17 cellular contexts compared by ENCODE assay signal in the genomic region with DNA sequence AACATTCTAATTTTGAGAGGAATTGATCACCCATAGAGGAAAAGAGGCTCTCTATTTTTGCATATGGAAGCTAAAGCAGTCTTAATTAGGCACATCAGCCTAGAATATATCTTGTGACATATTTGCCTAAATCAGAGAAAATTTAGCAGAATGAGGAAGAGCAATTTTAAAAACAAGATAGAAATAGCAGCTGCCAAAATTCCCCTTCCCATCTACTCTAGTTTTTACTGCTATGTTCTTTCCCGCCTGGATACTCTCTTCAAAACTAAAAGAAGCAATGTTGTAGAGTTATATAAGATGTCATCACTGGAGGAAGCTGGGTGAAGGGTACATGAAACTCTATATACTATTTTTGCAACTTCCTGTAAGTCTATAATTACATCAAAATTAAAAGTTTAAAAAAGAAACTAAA.
A peak's percentile ranks its signal among the peaks of the same experiment; 100 is the strongest.
DNase-seq lines count a peak whose midpoint lies in the region; ATAC-seq and TF ChIP-seq lines count a peak whose summit lies in the region.
"Had no signal": no experiment of that assay in that cellular context is flagged by ENCODE, and none has a peak within 500 bp of the region (broad histone marks: within the 10 kb centered on the region; RNA-seq: fewer than 3 reads in every experiment).

No MANE protein-coding gene starts in this region.

- peaks cover 34% of the 10 kb centered on the region for H3K4me1 Mint-ChIP-seq in activated CD4-positive, alpha-beta memory T cell treated with anti-CD3 and anti-CD28 coated beads for 36 hours (ENCODE audit: low read depth)
- H3K4me1 Mint-ChIP-seq in stimulated activated naive CD8-positive, alpha-beta T cell treated with anti-CD3 and anti-CD28 coated beads, Interleukin-15, Interleukin-2, amounts not matched to agents 100 ng/mL and 50 ng/mL, for 24 hours (ENCODE audit: low read depth): peaks cover 51% of the 10 kb centered on the region

- H3K36me3 ChIP-seq in left ventricle myocardium inferior: peaks cover 22% of the 10 kb centered on the region
- H3K36me3 ChIP-seq in adrenal gland (replicated peaks in 1 of 2): peaks cover 0 to 8% of the 10 kb centered on the region in 2 donors
- H3K36me3 ChIP-seq: prostate gland had no signal

- peak overlapping the region; percentile 90 for H3K27ac ChIP-seq in left ventricle myocardium inferior (replicated peaks)
- no peak overlapping the region for H3K27ac ChIP-seq in adrenal gland
- H3K27ac ChIP-seq: esophagus squamous epithelium, prostate gland had no signal

- ATAC-seq in Right ventricle myocardium inferior (no peak), HG02840 (IDR thresholded peaks at IDR 0.05; ENCODE audit: low FRiP score, unreplicated experiment) (peak; percentile 56)

- H3K4me1 ChIP-seq in left ventricle myocardium inferior: peaks cover 78% of the 10 kb centered on the region
- H3K4me1 ChIP-seq in adrenal gland (replicated peaks in 1 of 2): peaks cover 10 to 50% of the 10 kb centered on the region in 2 donors
- H3K4me1 ChIP-seq: prostate gland had no signal

- H3K9me3 ChIP-seq in left ventricle myocardium inferior (replicated peaks): no peaks in the 10 kb centered on the region
- H3K9me3 ChIP-seq in adrenal gland (replicated peaks in 1 of 3): no peaks in the 10 kb centered on the region
- H3K9me3 ChIP-seq: esophagus squamous epithelium, prostate gland had no signal

- TF ChIP-seq CTCF in left ventricle myocardium inferior (IDR thresholded peaks at IDR 0.05; ENCODE audit: borderline replicate concordance) (no peak), adrenal gland (IDR thresholded peaks at IDR 0.05) (no peak), GM10248 (IDR thresholded peaks at IDR 0.05; ENCODE audit: control extremely low read depth, extremely low read depth, low read depth, missing control alignments) (no peak)

- intact Hi-C loops in left ventricle myocardium inferior (cut with micrococcal nuclease): loop anchor here (5.0 kb wide), 1 partner anchor 82 kb away; no protein-coding TSS in a partner anchor
- intact Hi-C loops in Right ventricle myocardium inferior (cut with DNase I): loop anchor here (5.0 kb wide), 1 partner anchor 127 kb away; a partner anchor contains a TSS
- intact Hi-C loops in activated CD4-positive, alpha-beta memory T cell treated with anti-CD3 and anti-CD28 coated beads for 36 hours (cut with micrococcal nuclease): no loop called here
- intact Hi-C loops in adrenal gland (cut with DNase I): no loop called here

- no peak for TF ChIP-seq POLR2A in adrenal gland (IDR thresholded peaks at IDR 0.05)

- no peak overlapping the region for H3K4me3 Mint-ChIP-seq in activated CD4-positive, alpha-beta memory T cell treated with anti-CD3 and anti-CD28 coated beads for 36 hours
- no peak overlapping the region for H3K4me3 Mint-ChIP-seq in stimulated activated naive CD8-positive, alpha-beta T cell treated with anti-CD3 and anti-CD28 coated beads, Interleukin-15, Interleukin-2, amounts not matched to agents 100 ng/mL and 50 ng/mL, for 24 hours
- H3K4me3 Mint-ChIP-seq: activated naive CD4-positive, alpha-beta T cell treated with anti-CD3 and anti-CD28 coated beads, Interleukin-2, amount 50 U/mL, for 24 hours had no signal

- CTCF ChIA-PET in activated CD4-positive, alpha-beta memory T cell treated with anti-CD3 and anti-CD28 coated beads for 36 hours (lab: Charles Lee): interaction anchor here (1.2 to 1.9 kb wide), 3 partner anchors 40 to 89 kb away, joined by 3 to 4 read pairs (median 4); no protein-coding TSS in a partner anchor
- CTCF ChIA-PET in GM10248 (lab: Yijun Ruan, JAX): interaction anchor here (1.0 to 5.1 kb wide), 13 partner anchors 9 to 127 kb away, joined by 3 to 31 read pairs (median 4); no protein-coding TSS in a partner anchor

- H3K4me3 ChIP-seq in left ventricle myocardium inferior (no peak overlapping the region), adrenal gland (no peak overlapping the region)
- H3K4me3 ChIP-seq: esophagus squamous epithelium, prostate gland had no signal

- H3K27me3 Mint-ChIP-seq in activated CD4-positive, alpha-beta memory T cell treated with anti-CD3 and anti-CD28 coated beads for 36 hours: no peaks in the 10 kb centered on the region
- no peaks in the 10 kb centered on the region for H3K27me3 Mint-ChIP-seq in stimulated activated naive CD8-positive, alpha-beta T cell treated with anti-CD3 and anti-CD28 coated beads, Interleukin-15, Interleukin-2, amounts not matched to agents 100 ng/mL and 50 ng/mL, for 24 hours
- H3K27me3 Mint-ChIP-seq: activated naive CD4-positive, alpha-beta T cell treated with anti-CD3 and anti-CD28 coated beads, Interleukin-2, amount 50 U/mL, for 24 hours had no signal

- H3K36me3 Mint-ChIP-seq in activated CD4-positive, alpha-beta memory T cell treated with anti-CD3 and anti-CD28 coated beads for 36 hours: peaks cover 18% of the 10 kb centered on the region
- peaks cover 53% of the 10 kb centered on the region for H3K36me3 Mint-ChIP-seq in stimulated activated naive CD8-positive, alpha-beta T cell treated with anti-CD3 and anti-CD28 coated beads, Interleukin-15, Interleukin-2, amounts not matched to agents 100 ng/mL and 50 ng/mL, for 24 hours (ENCODE audit: low read depth)

- no peaks in the 10 kb centered on the region for H3K9me3 Mint-ChIP-seq in activated CD4-positive, alpha-beta memory T cell treated with anti-CD3 and anti-CD28 coated beads for 36 hours
- H3K9me3 Mint-ChIP-seq in stimulated activated naive CD8-positive, alpha-beta T cell treated with anti-CD3 and anti-CD28 coated beads, Interleukin-15, Interleukin-2, amounts not matched to agents 100 ng/mL and 50 ng/mL, for 24 hours: no peaks in the 10 kb centered on the region
- H3K9me3 Mint-ChIP-seq: activated naive CD4-positive, alpha-beta T cell treated with anti-CD3 and anti-CD28 coated beads, Interleukin-2, amount 50 U/mL, for 24 hours had no signal

- peak overlapping the region; percentile 69 for H3K27ac Mint-ChIP-seq in activated CD4-positive, alpha-beta memory T cell treated with anti-CD3 and anti-CD28 coated beads for 36 hours
- peak overlapping the region; percentile 14 for H3K27ac Mint-ChIP-seq in stimulated activated naive CD8-positive, alpha-beta T cell treated with anti-CD3 and anti-CD28 coated beads, Interleukin-15, Interleukin-2, amounts not matched to agents 100 ng/mL and 50 ng/mL, for 24 hours
- H3K27ac Mint-ChIP-seq: activated naive CD4-positive, alpha-beta T cell treated with anti-CD3 and anti-CD28 coated beads, Interleukin-2, amount 50 U/mL, for 24 hours had no signal

- POLR2A ChIA-PET in activated CD4-positive, alpha-beta memory T cell treated with anti-CD3 and anti-CD28 coated beads for 36 hours (lab: Charles Lee): no interaction called here
- POLR2A ChIA-PET in GM10248 (lab: Yijun Ruan, JAX): interaction anchor here (0.5 to 1.1 kb wide), 2 partner anchors 30 to 707 kb away, joined by 3 to 7 read pairs; no protein-coding TSS in a partner anchor

- DNase-seq in left ventricle myocardium inferior (no peak), Right ventricle myocardium inferior (ENCODE audit: missing footprints) (no peak), NCI-H524 treated with DMSO at 0.1 percent for 48 hours (lab: John Stamatoyannopoulos, UW) (no peak), adrenal gland (no peak), GM10248 (ENCODE audit: extremely low spot score) (no peak)
- DNase-seq in activated CD4-positive, alpha-beta memory T cell treated with anti-CD3 and anti-CD28 coated beads for 36 hours: no peak
- DNase-seq: activated CD4-positive, alpha-beta T cell treated with anti-CD3 and anti-CD28 coated beads for 1 hour; EL; esophagus squamous epithelium; NCI-H1092 treated with DMSO at 0.1 percent for 48 hours; NCI-H524; stimulated activated CD4-positive, alpha-beta T cell treated with anti-CD3 and anti-CD28 coated beads, Interleukin-1b, Interleukin-23, amount 100 ng/mL, for 48 hours; stimulated activated naive CD4-positive, alpha-beta T cell had no signal

- H3K27me3 ChIP-seq in left ventricle myocardium inferior (ENCODE audit: low read depth) (no peaks in the 10 kb centered on the region), adrenal gland (no peaks in the 10 kb centered on the region)
- H3K27me3 ChIP-seq: esophagus squamous epithelium had no signal

- WGBS in adrenal gland, 4 donors: 67 to 83% (median 72%) methylated on average over 1 of the region's 1 CpG

Comparison
In these comparisons a context has a peak if more than half of its experiments do, and no peak if none do; other contexts are left out.
1. intact Hi-C loops: an anchor here in left ventricle myocardium inferior (5.0 kb wide) and Right ventricle myocardium inferior (5.0 kb wide); none called in activated CD4-positive, alpha-beta memory T cell treated with anti-CD3 and anti-CD28 coated beads for 36 hours and adrenal gland.